In the genomic region with DNA sequence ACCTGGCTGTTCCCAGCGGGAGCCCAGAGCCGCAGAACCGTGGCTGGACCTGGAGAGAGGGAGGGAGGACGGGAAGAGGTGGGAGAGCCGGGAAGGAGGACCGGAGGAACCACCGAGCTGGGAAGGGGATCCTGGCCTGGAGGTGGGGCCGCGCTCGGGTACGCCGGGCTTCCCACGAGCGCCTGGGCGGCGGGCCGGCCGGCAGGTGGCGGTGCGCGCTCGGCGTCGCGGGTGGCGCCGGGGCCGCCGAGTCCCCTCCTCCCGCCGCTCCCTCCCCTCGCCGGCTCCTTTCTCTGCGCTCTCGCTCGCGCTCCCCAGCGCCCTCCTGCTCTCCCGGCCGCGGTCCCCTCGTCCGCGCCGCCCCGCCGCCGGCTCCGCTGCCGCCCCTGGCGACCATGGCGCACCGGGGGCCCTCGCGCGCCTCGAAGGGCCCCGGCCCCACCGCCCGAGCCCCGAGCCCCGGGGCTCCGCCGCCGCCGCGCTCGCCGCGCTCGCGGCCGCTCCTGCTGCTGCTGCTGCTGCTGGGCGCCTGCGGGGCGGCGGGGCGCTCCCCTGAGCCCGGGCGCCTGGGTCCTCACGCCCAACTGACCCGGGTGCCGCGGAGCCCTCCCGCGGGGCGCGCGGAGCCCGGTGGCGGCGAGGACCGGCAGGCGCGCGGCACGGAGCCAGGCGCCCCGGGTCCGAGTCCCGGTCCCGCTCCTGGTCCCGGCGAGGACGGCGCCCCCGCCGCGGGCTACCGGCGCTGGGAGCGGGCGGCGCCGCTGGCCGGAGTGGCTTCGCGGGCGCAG, we compare ENCODE assay signal across 8 cellular contexts. TPM values are rescaled to one million over a fixed set of nuclear protein-coding genes. Genes with fewer than 3 reads are reported as not detected.
A peak's percentile ranks its signal among the peaks of the same experiment; 100 is the strongest.
DNase-seq lines count a peak whose midpoint lies in the region; ATAC-seq, FAIRE-seq and TF ChIP-seq lines count a peak whose summit lies in the region.

Gene SORCS2 (plus strand): TSS at position 287 of the 788 bp plus-strand sequence.

- H3K27me3 Mint-ChIP-seq in activated naive CD8-positive, alpha-beta T cell treated with anti-CD3 and anti-CD28 coated beads for 36 hours: peaks cover 49% of the 10 kb centered on the region

- H2AFZ ChIP-seq in parathyroid adenoma: no peak within 1 kb of the TSS

- 1 to 2% (median 1%) methylated on average over 27 to 119 of the region's 119 CpGs for WGBS in heart left ventricle, 4 donors
- under 1% methylated on average over 119 of the region's 119 CpGs for WGBS in urinary bladder

- H3K36me3 ChIP-seq in heart left ventricle (no peaks in the 10 kb centered on the region), parathyroid adenoma (ENCODE audit: control insufficient read depth, insufficient read depth, low read length) (no peaks in the 10 kb centered on the region), urinary bladder (ENCODE audit: insufficient read depth) (no peaks in the 10 kb centered on the region)

- peak within 1 kb of the TSS; percentile 57 for H3K4me3 Mint-ChIP-seq in activated naive CD8-positive, alpha-beta T cell treated with anti-CD3 and anti-CD28 coated beads for 36 hours

- no peaks in the 10 kb centered on the region for H3K4me1 Mint-ChIP-seq in activated naive CD8-positive, alpha-beta T cell treated with anti-CD3 and anti-CD28 coated beads for 36 hours

- H3K4me1 ChIP-seq in heart left ventricle (peaks cover 0 to 21% (median 12%) of the 10 kb centered on the region in 12 donors), parathyroid adenoma (no peaks in the 10 kb centered on the region), urinary bladder (ENCODE audit: insufficient read depth) (peaks cover 1% of the 10 kb centered on the region)

- peaks cover 10 to 63% (median 36%) of the 10 kb centered on the region in 9 donors for H3K27me3 ChIP-seq in heart left ventricle
- H3K27me3 ChIP-seq in parathyroid adenoma (ENCODE audit: control insufficient read depth, insufficient read depth, low read length): peaks cover 10% of the 10 kb centered on the region

- intact Hi-C loops in heart left ventricle (cut with DNase I): loop anchor here (1.0 to 10.0 kb wide), 18 partner anchors 64 to 792 kb away; no protein-coding TSS in a partner anchor

- no peaks in the 10 kb centered on the region for H3K9me3 Mint-ChIP-seq in activated naive CD8-positive, alpha-beta T cell treated with anti-CD3 and anti-CD28 coated beads for 36 hours

- DNase-seq in DMS53 treated with DMSO at 0.1 percent for 48 hours (lab: John Stamatoyannopoulos, UW; ENCODE audit: unreplicated experiment): peak; percentile 26
- DNase-seq in RCC 7860 (ENCODE audit: low spot score): peak; percentile 41
- DNase-seq in activated naive CD8-positive, alpha-beta T cell treated with anti-CD3 and anti-CD28 coated beads for 36 hours: peak; percentile 69
- peak; percentile 60 to 81 (median 71) for DNase-seq in heart left ventricle

- H3K9me3 ChIP-seq in heart left ventricle: no peaks in the 10 kb centered on the region
- H3K9me3 ChIP-seq in parathyroid adenoma (ENCODE audit: control insufficient read depth, low read length): no peaks in the 10 kb centered on the region

- H3K79me2 ChIP-seq in parathyroid adenoma: no peaks in the 10 kb centered on the region

- TF ChIP-seq POLR2A in heart left ventricle (IDR thresholded peaks at IDR 0.05): no peak

- H3K4me2 ChIP-seq in parathyroid adenoma (ENCODE audit: low read length): peak within 1 kb of the TSS; percentile 44

- H3K9ac ChIP-seq in parathyroid adenoma: no peak within 1 kb of the TSS

- H3K27ac ChIP-seq in heart left ventricle: no peak within 1 kb of the TSS
- no peak within 1 kb of the TSS for H3K27ac ChIP-seq in parathyroid adenoma
- no peak within 1 kb of the TSS for H3K27ac ChIP-seq in urinary bladder (ENCODE audit: low read depth)

- H3K4me3 ChIP-seq in heart left ventricle: peak within 1 kb of the TSS; percentile 19 to 56 (median 44)
- no peak within 1 kb of the TSS for H3K4me3 ChIP-seq in parathyroid adenoma (ENCODE audit: low read depth, low read length)
- peak within 1 kb of the TSS; percentile 57 for H3K4me3 ChIP-seq in urinary bladder (ENCODE audit: low read depth, low read length)

- peak; percentile 82 for ATAC-seq in HG02759 (IDR thresholded peaks at IDR 0.05; ENCODE audit: unreplicated experiment)
- peak; percentile 44 to 90 (median 74) for ATAC-seq in heart left ventricle
- ATAC-seq in GM19324 (IDR thresholded peaks at IDR 0.05; ENCODE audit: low FRiP score, unreplicated experiment): no peak

- no peak within 1 kb of the TSS for H3K27ac Mint-ChIP-seq in activated naive CD8-positive, alpha-beta T cell treated with anti-CD3 and anti-CD28 coated beads for 36 hours

- peak; percentile 10 to 88 (median 68) for TF ChIP-seq CTCF in heart left ventricle (IDR thresholded peaks at IDR 0.05)
- TF ChIP-seq CTCF in parathyroid adenoma (IDR thresholded peaks at IDR 0.05): peak; percentile 17

- no peak for FAIRE-seq in RCC 7860 (lab: Jason Lieb, UNC)

- no peaks in the 10 kb centered on the region for H3K36me3 Mint-ChIP-seq in activated naive CD8-positive, alpha-beta T cell treated with anti-CD3 and anti-CD28 coated beads for 36 hours

RNA-seq across cellular contexts. Expression of gene SORCS2, which starts in this region (rescaled TPM):
- not detected for total RNA-seq in activated naive CD8-positive, alpha-beta T cell treated with anti-CD3 and anti-CD28 coated beads for 36 hours
- 1 to 10 TPM; 1.7 to 5.5 (median 3.2) TPM for total RNA-seq in heart left ventricle
- polyA plus RNA-seq in heart left ventricle: under 1 TPM; 0.28 to 0.50 TPM
- total RNA-seq in urinary bladder: 10.8 TPM
- polyA plus RNA-seq in urinary bladder: 5.3 TPM

Comparison
In these comparisons a context has a peak if more than half of its experiments do, and no peak if none do; other contexts are left out.
1. Peak in DNase-seq in activated naive CD8-positive, alpha-beta T cell treated with anti-CD3 and anti-CD28 coated beads for 36 hours; RNA of the gene not detected or under 1 TPM.